ENCODE assay signal across 11 cellular contexts in genomic region chr3:181292984-181293383, GRCh38.
DNase-seq lines count a peak whose midpoint lies in the region; ATAC-seq and TF ChIP-seq lines count a peak whose summit lies in the region.
"Had no signal": no experiment of that assay in that cellular context is flagged by ENCODE, and none has a peak within 500 bp of the region (broad histone marks: within the 10 kb centered on the region; RNA-seq: fewer than 3 reads in every experiment).

No MANE protein-coding gene starts in this region.

- TF ChIP-seq POLR2A in right lobe of liver (IDR thresholded peaks at IDR 0.05), result no peak

- no peak overlapping the region for H3K27ac Mint-ChIP-seq in CD14-positive monocyte
- H3K27ac Mint-ChIP-seq: stimulated activated naive B cell treated with anti-CD40 and anti-IgM and Interleukin-4, amounts not matched to agents 10 μg/mL and 1 μg/mL and 100 μg/mL, for 72 hours had no signal

- ATAC-seq in GM18909 (IDR thresholded peaks at IDR 0.05; ENCODE audit: poor library complexity, unreplicated experiment), result peak; percentile 94
- peak; percentile 90 for ATAC-seq in HG02759 (IDR thresholded peaks at IDR 0.05; ENCODE audit: unreplicated experiment)
- ATAC-seq in right lobe of liver, result no peak
- no peak for ATAC-seq in HG02588 (IDR thresholded peaks at IDR 0.05; ENCODE audit: unreplicated experiment)
- ATAC-seq: stimulated activated naive B cell treated with anti-CD40 and anti-IgM and Interleukin-4, amounts not matched to agents 10 μg/mL and 1 μg/mL and 100 μg/mL, for 72 hours had no signal

- no peaks in the 10 kb centered on the region for H3K9me3 ChIP-seq in right lobe of liver
- H3K9me3 ChIP-seq: sigmoid colon had no signal

- no peaks in the 10 kb centered on the region for H3K36me3 Mint-ChIP-seq in CD14-positive monocyte
- H3K36me3 Mint-ChIP-seq: stimulated activated naive B cell treated with anti-CD40 and anti-IgM and Interleukin-4, amounts not matched to agents 10 μg/mL and 1 μg/mL and 100 μg/mL, for 72 hours had no signal

- no peak overlapping the region for H3K4me3 Mint-ChIP-seq in CD14-positive monocyte
- H3K4me3 Mint-ChIP-seq: stimulated activated naive B cell treated with anti-CD40 and anti-IgM and Interleukin-4, amounts not matched to agents 10 μg/mL and 1 μg/mL and 100 μg/mL, for 72 hours had no signal

- H3K36me3 ChIP-seq in kidney epithelial cell (ENCODE audit: control insufficient read depth, insufficient read depth, low read length), result no peaks in the 10 kb centered on the region
- no peaks in the 10 kb centered on the region for H3K36me3 ChIP-seq in right lobe of liver
- H3K36me3 ChIP-seq: sigmoid colon had no signal

- H3K4me3 ChIP-seq in kidney epithelial cell (ENCODE audit: low read depth, low read length), result no peak overlapping the region
- no peak overlapping the region for H3K4me3 ChIP-seq in right lobe of liver
- H3K4me3 ChIP-seq: lung, sigmoid colon had no signal

- peaks cover 0 to 1% (median 0%) of the 10 kb centered on the region in 7 donors for H3K9me3 Mint-ChIP-seq in CD14-positive monocyte
- H3K9me3 Mint-ChIP-seq: stimulated activated naive B cell treated with anti-CD40 and anti-IgM and Interleukin-4, amounts not matched to agents 10 μg/mL and 1 μg/mL and 100 μg/mL, for 72 hours had no signal

- intact Hi-C loops in CD14-positive monocyte (cut with micrococcal nuclease), result no loop called here
- intact Hi-C loops in right lobe of liver (cut with DNase I), result no loop called here

- H3K27ac ChIP-seq in right lobe of liver, result no peak overlapping the region
- H3K27ac ChIP-seq: sigmoid colon had no signal

- no peak for TF ChIP-seq CTCF in kidney epithelial cell (IDR thresholded peaks at IDR 0.05; ENCODE audit: insufficient read depth, low read length, poor library complexity, severe bottlenecking)
- TF ChIP-seq CTCF in CD14-positive monocyte (IDR thresholded peaks at IDR 0.05), result no peak
- TF ChIP-seq CTCF in right lobe of liver (IDR thresholded peaks at IDR 0.05), result no peak

- H3K4me1 ChIP-seq in right lobe of liver, result no peaks in the 10 kb centered on the region
- H3K4me1 ChIP-seq: sigmoid colon had no signal

- DNase-seq in HS-5 (ENCODE audit: low read depth), result peak; percentile 43
- DNase-seq in kidney epithelial cell (ENCODE audit: low read depth), result peak; percentile 10
- no peak for DNase-seq in CD14-positive monocyte (ENCODE audit: low spot score)
- DNase-seq in right lobe of liver, result no peak
- DNase-seq in 8988T, result no peak
- DNase-seq: sigmoid colon; stimulated activated naive B cell treated with anti-CD40 and anti-IgM and Interleukin-4, amounts not matched to agents 10 μg/mL and 1 μg/mL and 100 μg/mL, for 72 hours had no signal

- 6% methylated on average over 1 of the region's 1 CpG for WGBS in right lobe of liver (ENCODE audit: insufficient coverage, low coverage, low lambda C conversion rate, missing lambda C conversion rate)

- H3K27me3 Mint-ChIP-seq in CD14-positive monocyte (ENCODE audit: low read depth in 3 of 3), result peaks cover 0 to 2% (median 0%) of the 10 kb centered on the region in 3 donors

- H3K27me3 ChIP-seq in kidney epithelial cell (ENCODE audit: control insufficient read depth, insufficient read depth, low read length) (no peaks in the 10 kb centered on the region), right lobe of liver (no peaks in the 10 kb centered on the region)
- H3K27me3 ChIP-seq: sigmoid colon had no signal

- no peaks in the 10 kb centered on the region for H3K4me1 Mint-ChIP-seq in CD14-positive monocyte
- H3K4me1 Mint-ChIP-seq: stimulated activated naive B cell treated with anti-CD40 and anti-IgM and Interleukin-4, amounts not matched to agents 10 μg/mL and 1 μg/mL and 100 μg/mL, for 72 hours had no signal

Comparison
In these comparisons a context has a peak if more than half of its experiments do, and no peak if none do; other contexts are left out.
1. ATAC-seq: peak in GM18909 (single experiment) and HG02759 (single experiment); none in right lobe of liver (0 of 4) and HG02588 (single experiment).
2. DNase-seq: peak in HS-5 (single experiment) and kidney epithelial cell (single experiment); none in CD14-positive monocyte (single experiment), right lobe of liver (0 of 3) and 8988T (single experiment).